12 cellular contexts compared by ENCODE assay signal in genomic region chr2:109124982-109125594, GRCh38. TPM values are rescaled to one million over a fixed set of nuclear protein-coding genes. Genes with fewer than 3 reads are reported as not detected.
A peak's percentile ranks its signal among the peaks of the same experiment; 100 is the strongest.
DNase-seq lines count a peak whose midpoint lies in the region; ATAC-seq and FAIRE-seq lines count a peak whose summit lies in the region.
"Had no signal": no experiment of that assay in that cellular context is flagged by ENCODE, and none has a peak within 500 bp of the region (broad histone marks: within the 10 kb centered on the region; RNA-seq: fewer than 3 reads in every experiment).

No MANE protein-coding gene starts in this region.

- no peak for FAIRE-seq in small intestine (lab: Jason Lieb, UNC)

- H3K27me3 ChIP-seq in H7 (ENCODE audit: control insufficient read depth, insufficient read depth, low read length) (peaks cover 22% of the 10 kb centered on the region), SJSA1 (replicated peaks) (no peaks in the 10 kb centered on the region), small intestine (ENCODE audit: control insufficient read depth in 2 of 2, insufficient read depth in 2 of 2, low read length in 2 of 2) (peaks cover 0 to 18% of the 10 kb centered on the region in 2 donors)

- H3K9me3 ChIP-seq in SJSA1 (replicated peaks) (no peaks in the 10 kb centered on the region), small intestine (ENCODE audit: control insufficient read depth, low read depth) (no peaks in the 10 kb centered on the region)
- H3K9me3 ChIP-seq: suprapubic skin had no signal

- 63 to 69% (median 65%) methylated on average over 10 of the region's 10 CpGs for WGBS in small intestine, 3 donors

- H3K4me1 ChIP-seq in SJSA1 (replicated peaks) (peaks cover 56% of the 10 kb centered on the region), small intestine (ENCODE audit: control insufficient read depth in 2 of 2, insufficient read depth in 1 of 2, low read depth in 1 of 2, low read length in 1 of 2) (peaks cover 0 to 3% of the 10 kb centered on the region in 2 donors)

- H3K36me3 ChIP-seq in H7 (replicated peaks; ENCODE audit: control insufficient read depth, insufficient read depth, low read length) (no peaks in the 10 kb centered on the region), SJSA1 (peaks cover 6% of the 10 kb centered on the region; the same call in 1 of the 2 replicates), small intestine (ENCODE audit: control insufficient read depth in 2 of 2, insufficient read depth in 2 of 2, low read length in 2 of 2) (no peaks in the 10 kb centered on the region)
- H3K36me3 ChIP-seq: suprapubic skin had no signal

- H3K27ac ChIP-seq in SJSA1 (peak overlapping the region; percentile 47), small intestine (ENCODE audit: low read depth in 1 of 2, low read length in 1 of 2) (no peak overlapping the region)
- H3K27ac ChIP-seq: hepatocyte, suprapubic skin had no signal

- ATAC-seq in GM21619 (IDR thresholded peaks at IDR 0.05; ENCODE audit: unreplicated experiment) = no peak
- ATAC-seq in esophagus mucosa = no peak

- H3K4me3 ChIP-seq in H7 (ENCODE audit: insufficient read depth, low read depth, low read length) (no peak overlapping the region), SJSA1 (no peak overlapping the region), small intestine (ENCODE audit: low read depth in 1 of 2, low read length in 2 of 2) (no peak overlapping the region)
- H3K4me3 ChIP-seq: hepatocyte, suprapubic skin had no signal

- peak; percentile 36 for DNase-seq in NCI-H1092 (lab: John Stamatoyannopoulos, UW)
- no peak for DNase-seq in NCI-H1092 treated with DMSO at 0.1 percent for 48 hours (lab: John Stamatoyannopoulos, UW)
- peak; percentile 37 for DNase-seq in H7
- DNase-seq in SJSA1 (ENCODE audit: low read depth in 1 of 2, low spot score in 2 of 2) = peak in 1 of 2 experiments; percentile 61
- peak; percentile 28 for DNase-seq in myocyte (ENCODE audit: low read depth)
- DNase-seq in small intestine = no peak
- DNase-seq: NCI-H1436 treated with DMSO at 0.1 percent for 48 hours had no signal

RNA-seq across cellular contexts. Expression of gene SH3RF3, which starts 3.9 kb away (rescaled TPM):
- 0.80 and 1.0 TPM in 2 replicates for total RNA-seq in H7 (2014; rRNA removed; shearing (Covaris generic))
- total RNA-seq in SJSA1 (2014; rRNA removed; shearing (Covaris generic)) = 3.6 and 6.1 TPM in 2 replicates
- total RNA-seq in myocyte (5.1 and 5.3 TPM in 2 replicates), esophagus mucosa (0.68 TPM)
- polyA plus RNA-seq in myocyte (2012) = 15.1 TPM
- 1 to 10 TPM in 1 of 3 donors, under 1 TPM in 2; 0.22 to 3.9 (median 0.81) TPM for polyA plus RNA-seq in small intestine
- total RNA-seq: OCI-LY7 had no signal

Comparison
In these comparisons a context has a peak if more than half of its experiments do, and no peak if none do; other contexts are left out.
1. DNase-seq: peak in NCI-H1092 (single experiment), H7 (single experiment) and myocyte (single experiment); none in NCI-H1092 treated with DMSO at 0.1 percent for 48 hours (single experiment) and small intestine (single experiment).